In genomic region chr18:45212186-45213039, GRCh38 we compare ENCODE assay signal across 8 cellular contexts.
A peak's percentile ranks its signal among the peaks of the same experiment; 100 is the strongest.
DNase-seq lines count a peak whose midpoint lies in the region; ATAC-seq and TF ChIP-seq lines count a peak whose summit lies in the region.

No MANE protein-coding gene starts in this region.

- H3K36me3 Mint-ChIP-seq in activated naive CD8-positive, alpha-beta T cell treated with anti-CD3 and anti-CD28 coated beads, Interleukin-2, amount 10 ng/mL, durations not matched to agents 7 days and 5 days, result no peaks in the 10 kb centered on the region

- no peak for TF ChIP-seq CTCF in coronary artery (IDR thresholded peaks at IDR 0.05)

- POLR2A ChIA-PET in activated naive CD8-positive, alpha-beta T cell treated with anti-CD3 and anti-CD28 coated beads, Interleukin-2, amount 10 ng/mL, durations not matched to agents 7 days and 5 days (lab: Charles Lee), result no interaction called here

- peaks cover 4% of the 10 kb centered on the region for H3K27me3 Mint-ChIP-seq in activated naive CD8-positive, alpha-beta T cell treated with anti-CD3 and anti-CD28 coated beads, Interleukin-2, amount 10 ng/mL, durations not matched to agents 7 days and 5 days

- DNase-seq in NCI-H1105 treated with DMSO at 0.1 percent for 48 hours (lab: John Stamatoyannopoulos, UW) (peak; percentile 83), SKM-1 (lab: John Stamatoyannopoulos, UW; ENCODE audit: unreplicated experiment) (peak; percentile 74), left cardiac atrium (peak; percentile 85), renal cortical epithelial cell (ENCODE audit: low read depth) (peak; percentile 70), coronary artery (ENCODE audit: low spot score) (no peak)
- peak; percentile 57 for DNase-seq in activated naive CD8-positive, alpha-beta T cell treated with anti-CD3 and anti-CD28 coated beads, Interleukin-2, amount 10 ng/mL, durations not matched to agents 7 days and 5 days

- no peak overlapping the region for H3K4me3 ChIP-seq in coronary artery

- H3K9me3 Mint-ChIP-seq in activated naive CD8-positive, alpha-beta T cell treated with anti-CD3 and anti-CD28 coated beads, Interleukin-2, amount 10 ng/mL, durations not matched to agents 7 days and 5 days, result no peaks in the 10 kb centered on the region

- peak; percentile 93 for ATAC-seq in GM18499 (IDR thresholded peaks at IDR 0.05; ENCODE audit: insufficient read depth, unreplicated experiment)
- ATAC-seq in HG02798 (IDR thresholded peaks at IDR 0.05; ENCODE audit: poor library complexity, unreplicated experiment), result peak; percentile 99
- peak; percentile 85 for ATAC-seq in activated naive CD8-positive, alpha-beta T cell treated with anti-CD3 and anti-CD28 coated beads, Interleukin-2, amount 10 ng/mL, durations not matched to agents 7 days and 5 days (ENCODE audit: low read depth)
- ATAC-seq in left cardiac atrium, result peak; percentile 94 to 96

- H3K27ac ChIP-seq in coronary artery, result no peak overlapping the region

- H3K4me1 Mint-ChIP-seq in activated naive CD8-positive, alpha-beta T cell treated with anti-CD3 and anti-CD28 coated beads, Interleukin-2, amount 10 ng/mL, durations not matched to agents 7 days and 5 days, result peaks cover 1% of the 10 kb centered on the region

- H3K27ac Mint-ChIP-seq in activated naive CD8-positive, alpha-beta T cell treated with anti-CD3 and anti-CD28 coated beads, Interleukin-2, amount 10 ng/mL, durations not matched to agents 7 days and 5 days, result no peak overlapping the region

- H3K4me3 Mint-ChIP-seq in activated naive CD8-positive, alpha-beta T cell treated with anti-CD3 and anti-CD28 coated beads, Interleukin-2, amount 10 ng/mL, durations not matched to agents 7 days and 5 days, result no peak overlapping the region

- intact Hi-C loops in left cardiac atrium (cut with DNase I), result loop anchor here in 1 of 2 donors (5.0 to 10.0 kb wide), 2 partner anchors 308 to 530 kb away; partner anchors contain the start of gene SETBP1
